9 cellular contexts compared by ENCODE assay signal in genomic region chr16:53051255-53051654, GRCh38. TPM values are rescaled to one million over a fixed set of nuclear protein-coding genes. Genes with fewer than 3 reads are reported as not detected.
A peak's percentile ranks its signal among the peaks of the same experiment; 100 is the strongest.
DNase-seq lines count a peak whose midpoint lies in the region; FAIRE-seq and TF ChIP-seq lines count a peak whose summit lies in the region.
"Not testable (repeated sequence)": the region's sequence is repeated elsewhere in the genome, so short reads cannot be mapped to it uniquely, and the experiment has no call there.
"Had no signal": no experiment of that assay in that cellular context is flagged by ENCODE, and none has a peak within 500 bp of the region (broad histone marks: within the 10 kb centered on the region; RNA-seq: fewer than 3 reads in every experiment).

No MANE protein-coding gene starts in this region.

- not testable (repeated sequence) for H3K27me3 Mint-ChIP-seq in astrocyte (ENCODE audit: low read depth, unreplicated experiment); MCF 10A (ENCODE audit: insufficient read depth, unreplicated experiment)

- peaks cover 10% of the 10 kb centered on the region for H3K36me3 Mint-ChIP-seq in astrocyte (ENCODE audit: low read depth, unreplicated experiment)
- not testable (repeated sequence) for H3K36me3 Mint-ChIP-seq in MCF 10A (ENCODE audit: insufficient read depth, unreplicated experiment)

- H3K27ac ChIP-seq in HEK293 (ENCODE audit: extremely low read depth, low read depth, low read length); astrocyte (ENCODE audit: low read depth, low read length): not testable (repeated sequence)

- not testable (repeated sequence) for BruUV-seq in MCF 10A (replicated peaks; lab: Mats Ljungman, UMichigan)

- H4K20me1 ChIP-seq in astrocyte (ENCODE audit: insufficient read depth, low read length), result not testable (repeated sequence)

- not testable (repeated sequence) for DNase-seq in astrocyte (ENCODE audit: low read depth); MCF 10A (ENCODE audit: unreplicated experiment)

- POLR2A ChIA-PET in HEK293 (lab: Yijun Ruan, JAX), result interaction anchor here (0.7 kb wide), 1 partner anchor 79 kb away, joined by 6 read pairs; no protein-coding TSS in a partner anchor
- POLR2A ChIA-PET in MCF 10A (lab: Yijun Ruan, JAX), result interaction anchor here (0.5 to 5.5 kb wide), 7 partner anchors 8 to 174 kb away, joined by 3 to 57 read pairs (median 17); no protein-coding TSS in a partner anchor

- H3K4me1 Mint-ChIP-seq in astrocyte (ENCODE audit: low read depth, unreplicated experiment), result not testable (repeated sequence)
- peaks cover 22% of the 10 kb centered on the region for H3K4me1 Mint-ChIP-seq in MCF 10A (ENCODE audit: insufficient read depth, unreplicated experiment)

- not testable (repeated sequence) for H3K36me3 ChIP-seq in HEK293 (ENCODE audit: control insufficient read depth in 2 of 2, insufficient read depth in 1 of 2, low read length in 2 of 2); astrocyte (ENCODE audit: insufficient read depth, low read length)

- not testable (repeated sequence) for TF ChIP-seq CTCF in HEK293 (tag by site-specific recombination; IDR thresholded peaks at IDR 0.05); astrocyte (IDR thresholded peaks at IDR 0.05; ENCODE audit: insufficient read depth, low read depth, low read length); MCF 10A (IDR thresholded peaks at IDR 0.05; ENCODE audit: unreplicated experiment)

- CTCF ChIA-PET in HEK293 (lab: Yijun Ruan, JAX), result not testable (repeated sequence)
- CTCF ChIA-PET in MCF 10A (lab: Yijun Ruan, JAX), result interaction anchor here (0.6 to 1.5 kb wide), 3 partner anchors 8 to 140 kb away, joined by 3 to 5 read pairs (median 3); no protein-coding TSS in a partner anchor

- H3K9me3 Mint-ChIP-seq in astrocyte (ENCODE audit: unreplicated experiment); MCF 10A (ENCODE audit: unreplicated experiment): not testable (repeated sequence)

- not testable (repeated sequence) for H3K4me2 ChIP-seq in astrocyte (ENCODE audit: low read length)

- H3K79me2 ChIP-seq in astrocyte (ENCODE audit: insufficient read depth, low read length), result not testable (repeated sequence)

- FAIRE-seq in astrocyte (lab: Jason Lieb, UNC), result not testable (repeated sequence)

- not testable (repeated sequence) for H3K27ac Mint-ChIP-seq in astrocyte (ENCODE audit: unreplicated experiment)
- H3K27ac Mint-ChIP-seq in MCF 10A (ENCODE audit: low read depth, unreplicated experiment), result peak overlapping the region; percentile 43

- not testable (repeated sequence) for H3K4me1 ChIP-seq in HEK293 (ENCODE audit: control insufficient read depth, insufficient read depth, low read length)
- H3K4me1 ChIP-seq in astrocyte (ENCODE audit: insufficient read depth, low read length), result peaks cover 21% of the 10 kb centered on the region

- not testable (repeated sequence) for H3K4me3 ChIP-seq in HEK293 (ENCODE audit: low read depth, low read length); astrocyte (ENCODE audit: insufficient read depth, low read depth, low read length)

- not testable (repeated sequence) for H2AFZ ChIP-seq in astrocyte (ENCODE audit: low read depth, low read length)

- H3K4me3 Mint-ChIP-seq in astrocyte (ENCODE audit: unreplicated experiment), result peak overlapping the region; percentile 27
- H3K4me3 Mint-ChIP-seq in MCF 10A (ENCODE audit: unreplicated experiment), result peak overlapping the region; percentile 23

- H3K9me3 ChIP-seq in HEK293 (ENCODE audit: control insufficient read depth, insufficient read depth, low read depth, low read length); astrocyte (ENCODE audit: insufficient read depth, low read depth, low read length): not testable (repeated sequence)

- H3K9ac ChIP-seq in astrocyte (ENCODE audit: low read length), result not testable (repeated sequence)

- intact Hi-C loops in MCF 10A (cut with micrococcal nuclease), result loop anchor here (10.0 kb wide), 1 partner anchor 384 kb away; the partner anchor contains the start of gene RBL2

- not testable (repeated sequence) for H3K27me3 ChIP-seq in astrocyte (ENCODE audit: insufficient read depth, low read length)

TF ChIP-seq in HEK293, 187 proteins besides CTCF, POLR2A, EP300 and RAD21:
- TF ChIP-seq ZNF146 (tag by site-specific recombination; IDR thresholded peaks at IDR 0.05), result peak; percentile 77
- peak; percentile 58; the same call in 1 of the 2 replicates for TF ChIP-seq ZNF580 (tag by site-specific recombination; IDR thresholded peaks at IDR 0.05)

RNA-seq across cellular contexts. Expression of gene CHD9NB, which starts 1.4 kb away (rescaled TPM):
- total RNA-seq in astrocyte (2.8 and 3.3 TPM in 2 replicates), MCF 10A (2022) (2.4 and 2.9 TPM in 2 replicates)
- total RNA-seq: B cell; Caco-2; CD4-positive, alpha-beta memory T cell; CD4-positive, alpha-beta T cell; CD4-positive, CD25-positive, alpha-beta regulatory T cell; CD8-positive, alpha-beta T cell had no signal

RNA-seq across cellular contexts. Expression of gene CHD9, which starts 3.5 kb away (rescaled TPM):
- 67.2 and 77.4 TPM in 2 replicates for total RNA-seq in astrocyte
- total RNA-seq in MCF 10A (2022), result 62.8 and 62.9 TPM in 2 replicates
